Comparison of ENCODE assay signal across 1 cellular context in genomic region chr3:47007482-47008257, GRCh38.
TF ChIP-seq lines count a peak whose summit lies in the region.

No MANE protein-coding gene starts in this region.

TF ChIP-seq in GM12878, 131 proteins besides CTCF, POLR2A, EP300 and RAD21 (continued from another document):
- no peak for TF ChIP-seq IRF3 (IDR thresholded peaks at IDR 0.05)
- TF ChIP-seq, protein P1, sequence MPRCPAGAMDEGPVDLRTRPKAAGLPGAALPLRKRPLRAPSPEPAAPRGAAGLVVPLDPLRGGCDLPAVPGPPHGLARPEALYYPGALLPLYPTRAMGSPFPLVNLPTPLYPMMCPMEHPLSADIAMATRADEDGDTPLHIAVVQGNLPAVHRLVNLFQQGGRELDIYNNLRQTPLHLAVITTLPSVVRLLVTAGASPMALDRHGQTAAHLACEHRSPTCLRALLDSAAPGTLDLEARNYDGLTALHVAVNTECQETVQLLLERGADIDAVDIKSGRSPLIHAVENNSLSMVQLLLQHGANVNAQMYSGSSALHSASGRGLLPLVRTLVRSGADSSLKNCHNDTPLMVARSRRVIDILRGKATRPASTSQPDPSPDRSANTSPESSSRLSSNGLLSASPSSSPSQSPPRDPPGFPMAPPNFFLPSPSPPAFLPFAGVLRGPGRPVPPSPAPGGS (IDR thresholded peaks at IDR 0.05; ENCODE audit: borderline replicate concordance, insufficient read depth, low read depth, low read length, poor library complexity, severe bottlenecking): peak; percentile 14
- no peak for TF ChIP-seq HDAC6 (IDR thresholded peaks at IDR 0.05; ENCODE audit: unreplicated experiment)
- no peak for TF ChIP-seq SPI1 (IDR thresholded peaks at IDR 0.05; ENCODE audit: borderline replicate concordance, insufficient read depth, low read depth, low read length)
- TF ChIP-seq SMAD1 (IDR thresholded peaks at IDR 0.05; ENCODE audit: low read depth, partially characterized antibody): no peak
- no peak for TF ChIP-seq PBX3 (IDR thresholded peaks at IDR 0.05; ENCODE audit: insufficient replicate concordance, low read depth, low read length)
- TF ChIP-seq, protein P2, sequence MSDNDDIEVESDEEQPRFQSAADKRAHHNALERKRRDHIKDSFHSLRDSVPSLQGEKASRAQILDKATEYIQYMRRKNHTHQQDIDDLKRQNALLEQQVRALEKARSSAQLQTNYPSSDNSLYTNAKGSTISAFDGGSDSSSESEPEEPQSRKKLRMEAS (IDR thresholded peaks at IDR 0.05; ENCODE audit: low read depth, low read length): no peak
TF ChIP-seq in GM12878: peak in this region for 1.
